Comparison of ENCODE assay signal across 30 cellular contexts in genomic region chr9:130575514-130575913, GRCh38.
"Had no signal": no experiment of that assay in that cellular context is flagged by ENCODE, and none has a peak within 500 bp of the region (broad histone marks: within the 10 kb centered on the region; RNA-seq: fewer than 3 reads in every experiment).

No MANE protein-coding gene starts in this region.

- H3K36me3 ChIP-seq: brain microvascular endothelial cell had no signal

- ATAC-seq: activated CD8-positive, alpha-beta memory T cell treated with anti-CD3 and anti-CD28 coated beads, Interleukin-2, amount 10 ng/mL, durations not matched to agents 7 days and 5 days; activated naive CD8-positive, alpha-beta T cell treated with anti-CD3 and anti-CD28 coated beads, Interleukin-2, amount 50 U/mL, for 24 hours; Panc1 had no signal

- H3K4me3 ChIP-seq: MG63 had no signal

- H3K27ac ChIP-seq: brain microvascular endothelial cell, WERI-Rb-1 had no signal

- H3K9me3 ChIP-seq: MG63 had no signal

- DNase-seq: activated CD4-positive, alpha-beta memory T cell treated with anti-CD3 and anti-CD28 coated beads, Interleukin-2, amount 10 ng/mL, durations not matched to agents 7 days and 5 days; activated CD4-positive, alpha-beta T cell treated with anti-CD3 and anti-CD28 coated beads for 1 hour; activated CD4-positive, alpha-beta T cell treated with anti-CD3 and anti-CD28 coated beads for 48 hours; activated CD4-positive, CD25-positive, alpha-beta regulatory T cell; activated CD8-positive, alpha-beta memory T cell treated with anti-CD3 and anti-CD28 coated beads for 24 hours; activated CD8-positive, alpha-beta memory T cell treated with anti-CD3 and anti-CD28 coated beads, Interleukin-2, amount 10 ng/mL, durations not matched to agents 7 days and 5 days; activated CD8-positive, alpha-beta memory T cell treated with anti-CD3 and anti-CD28 coated beads, Interleukin-2, amount 50 U/mL, for 48 hours; activated effector memory CD4-positive, alpha-beta T cell treated with Interleukin-2 at 50 U/mL for 16 hours; activated naive CD4-positive, alpha-beta T cell treated with anti-CD3 and anti-CD28 coated beads, Interleukin-2, amount 10 ng/mL, durations not matched to agents 7 days and 5 days; activated naive CD8-positive, alpha-beta T cell treated with anti-CD3 and anti-CD28 coated beads, Interleukin-2, amount 50 U/mL, for 24 hours; activated T-cell treated with anti-CD3 and anti-CD28 coated beads, Interleukin-2, amount 50 U/mL, for 48 hours; anterior cingulate cortex; brain microvascular endothelial cell; Kasumi-1; KG1; MG63; NCI-H1048; NCI-H1105 treated with DMSO at 0.1 percent for 48 hours; NCI-H1436; NCI-H1694 treated with DMSO at 0.1 percent for 48 hours; NCI-H2029; NCI-H345; NCI-H524 treated with DMSO at 0.1 percent for 48 hours; SIG-M5; SW 1271; T-helper 1 cell; T-helper 2 cell; T-helper 9 cell; WERI-Rb-1 had no signal

- H3K27me3 ChIP-seq: brain microvascular endothelial cell, MG63 had no signal
